In the genomic region with DNA sequence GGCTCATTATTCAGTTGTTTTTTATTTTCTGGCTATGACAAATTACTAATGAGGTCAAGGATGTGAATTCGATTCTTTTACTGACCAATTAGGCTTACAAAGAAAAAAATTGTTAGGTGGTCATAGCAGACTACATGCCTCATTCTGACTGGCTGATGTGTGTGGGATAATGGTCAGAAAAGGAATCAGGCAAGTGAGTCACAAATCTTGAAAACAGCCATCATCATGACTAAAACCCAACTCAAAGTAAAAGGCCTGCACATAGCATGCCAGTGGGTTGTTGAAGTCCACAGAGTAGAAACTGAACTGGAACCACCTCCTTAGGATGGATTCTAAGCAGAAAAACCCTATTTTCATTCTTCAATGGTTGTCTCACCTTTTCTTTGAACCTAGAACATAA, we compare ENCODE assay signal across 18 cellular contexts. TPM values are rescaled to one million over a fixed set of nuclear protein-coding genes. Genes with fewer than 3 reads are reported as not detected.
DNase-seq lines count a peak whose midpoint lies in the region; ATAC-seq and TF ChIP-seq lines count a peak whose summit lies in the region.
"Had no signal": no experiment of that assay in that cellular context is flagged by ENCODE, and none has a peak within 500 bp of the region (broad histone marks: within the 10 kb centered on the region; RNA-seq: fewer than 3 reads in every experiment).

No MANE protein-coding gene starts in this region.

- no peak overlapping the region for H2BK20ac ChIP-seq in IMR-90 (ENCODE audit: low read depth, low read length)

- H3K9me3 ChIP-seq in IMR-90 (ENCODE audit: control insufficient read depth, insufficient read depth, low read length) (no peaks in the 10 kb centered on the region), mesodermal cell (ENCODE audit: control insufficient read depth, low read length) (no peaks in the 10 kb centered on the region), MM.1S (replicated peaks; ENCODE audit: insufficient read depth, low read length) (no peaks in the 10 kb centered on the region)
- H3K9me3 ChIP-seq: pancreas had no signal

- H3K79me1 ChIP-seq in IMR-90 (ENCODE audit: low read depth in 1 of 2, low read length in 2 of 2), result no peaks in the 10 kb centered on the region

- in situ Hi-C loops in IMR-90 (cut with MboI; ENCODE audit: low sequenced_read_pairs), result no loop called here

- no peak overlapping the region for H2BK120ac ChIP-seq in IMR-90 (ENCODE audit: low read depth, low read length)

- H2BK15ac ChIP-seq in IMR-90 (ENCODE audit: low read depth, low read length), result no peak overlapping the region

- H2BK5ac ChIP-seq in IMR-90 (ENCODE audit: low read depth, low read length, poor library complexity, severe bottlenecking), result peak overlapping the region; percentile 1

- H2AFZ ChIP-seq in IMR-90 (replicated peaks; ENCODE audit: low read length, poor library complexity), result no peak overlapping the region
- no peak overlapping the region for H2AFZ ChIP-seq in MM.1S (ENCODE audit: low read length)

- POLR2A ChIA-PET in BJ (lab: Charles Lee) (no interaction called here), IMR-90 (lab: Charles Lee; ENCODE audit: unreplicated experiment) (no interaction called here)

- no peak for TF ChIP-seq POLR2A in IMR-90 (IDR thresholded peaks at IDR 0.05; ENCODE audit: low read depth, low read length)

- no peaks in the 10 kb centered on the region for H3F3A ChIP-seq in MM.1S (ENCODE audit: insufficient read depth, low read length)

- no peak overlapping the region for H4K5ac ChIP-seq in IMR-90 (ENCODE audit: low read depth, low read length)

- no peak overlapping the region for H4K8ac ChIP-seq in IMR-90 (ENCODE audit: low read depth in 2 of 2, low read length in 2 of 2)

- TF ChIP-seq CTCF in BJ (IDR thresholded peaks at IDR 0.05; ENCODE audit: insufficient read depth, low read depth, low read length) (no peak), IMR-90 (conservative IDR thresholded peaks at IDR 0.05; ENCODE audit: low read depth, low read length) (no peak), choroid plexus epithelial cell (conservative IDR thresholded peaks at IDR 0.05; ENCODE audit: low read depth, low read length) (no peak), MM.1S (IDR thresholded peaks at IDR 0.05; ENCODE audit: low read length) (no peak)

- dilution Hi-C loops in IMR-90 (cut with HindIII; ENCODE audit: low sequenced_read_pairs, unreplicated experiment), result no loop called here

- H3K36me3 ChIP-seq in BJ (ENCODE audit: control insufficient read depth, insufficient read depth, low read length) (peaks cover 2% of the 10 kb centered on the region; the same call in 1 of the 2 replicates), IMR-90 (ENCODE audit: control insufficient read depth, insufficient read depth, low read length) (no peaks in the 10 kb centered on the region), mesodermal cell (ENCODE audit: control insufficient read depth, insufficient read depth, low read length) (peaks cover 20% of the 10 kb centered on the region), MM.1S (replicated peaks; ENCODE audit: insufficient read depth, low read length) (no peaks in the 10 kb centered on the region)
- H3K36me3 ChIP-seq: cardiac muscle cell, pancreas had no signal

- intact Hi-C loops in IMR-90 (cut with micrococcal nuclease), result no loop called here

- no peak for TF ChIP-seq RAD21 in IMR-90 (IDR thresholded peaks at IDR 0.05; ENCODE audit: low read length)

- no peaks in the 10 kb centered on the region for H4K20me1 ChIP-seq in IMR-90 (ENCODE audit: insufficient read depth, low read length)
- no peaks in the 10 kb centered on the region for H4K20me1 ChIP-seq in MM.1S (ENCODE audit: insufficient read depth, low read length)

- no peak overlapping the region for H3K23ac ChIP-seq in IMR-90 (ENCODE audit: low read depth, low read length)

- H2AK5ac ChIP-seq in IMR-90 (ENCODE audit: low read depth, low read length), result no peak overlapping the region

- H3K9me2 ChIP-seq in MM.1S (replicated peaks; ENCODE audit: insufficient read depth, low read length), result no peaks in the 10 kb centered on the region

- CTCF ChIA-PET in BJ (lab: Yijun Ruan, JAX), result no interaction called here
- CTCF ChIA-PET in IMR-90 (lab: Yijun Ruan, JAX), result no interaction called here

- no TSS peak for BruUV-seq in IMR-90 (replicated peaks; lab: Mats Ljungman, UMichigan)

- H3K4me2 ChIP-seq in IMR-90 (ENCODE audit: low read depth, low read length), result no peak overlapping the region
- no peak overlapping the region for H3K4me2 ChIP-seq in MM.1S (ENCODE audit: low read depth, low read length)

- H3K9me1 ChIP-seq in IMR-90 (ENCODE audit: insufficient read depth, low read length), result no peaks in the 10 kb centered on the region

- WGBS in IMR-90 (ENCODE audit: extremely low coverage in 2 of 2, insufficient read length in 1 of 2), 2 experiments, result no CpG with 5 or more reads among the region's 1 CpG
- WGBS in mesodermal cell (ENCODE audit: insufficient coverage in 2 of 2), 2 experiments, result no CpG with 5 or more reads among the region's 1 CpG

- ATAC-seq in IMR-90 (ENCODE audit: low read depth), result peak; percentile 92
- ATAC-seq in HG03520 (IDR thresholded peaks at IDR 0.05; ENCODE audit: unreplicated experiment), result no peak
- ATAC-seq: pancreas had no signal

- H3K4me1 ChIP-seq in IMR-90 (ENCODE audit: control insufficient read depth, insufficient read depth, low read length), result no peaks in the 10 kb centered on the region; the same call in 1 of the 2 replicates
- H3K4me1 ChIP-seq in mesodermal cell (ENCODE audit: control insufficient read depth, insufficient read depth, low read length, poor library complexity, severe bottlenecking), result no peaks in the 10 kb centered on the region
- H3K4me1 ChIP-seq in MM.1S (ENCODE audit: low read length), result no peaks in the 10 kb centered on the region
- H3K4me1 ChIP-seq: pancreas had no signal

- H3K18ac ChIP-seq in IMR-90 (ENCODE audit: low read depth, low read length), result no peak overlapping the region

- H3K27me3 ChIP-seq in BJ (ENCODE audit: control insufficient read depth, insufficient read depth, low read length), result no peaks in the 10 kb centered on the region
- no peaks in the 10 kb centered on the region for H3K27me3 ChIP-seq in IMR-90 (ENCODE audit: control insufficient read depth, insufficient read depth, low read length)
- H3K27me3 ChIP-seq in MM.1S (replicated peaks; ENCODE audit: insufficient read depth, low read length), result no peaks in the 10 kb centered on the region
- H3K27me3 ChIP-seq: cardiac muscle cell, pancreas had no signal

- H3K27ac ChIP-seq in IMR-90 (ENCODE audit: insufficient read depth, low read length) (no peak overlapping the region), mesodermal cell (ENCODE audit: low read depth, low read length, severe bottlenecking) (peak overlapping the region; percentile 47), MM.1S (ENCODE audit: low read length) (no peak overlapping the region)
- H3K27ac ChIP-seq: cardiac muscle cell, HL-60, pancreas, VCaP had no signal

- no peak overlapping the region for H3K9ac ChIP-seq in IMR-90 (ENCODE audit: low read depth, low read length)
- H3K9ac ChIP-seq in MM.1S (ENCODE audit: low read length), result no peak overlapping the region

- peak; percentile 63 for DNase-seq in BJ (ENCODE audit: low read depth)
- DNase-seq in IMR-90, result peak; percentile 93
- peak; percentile 39 for DNase-seq in choroid plexus epithelial cell (ENCODE audit: low read depth)
- DNase-seq in MM.1S, result no peak
- no peak for DNase-seq in T-helper 9 cell
- DNase-seq in DMS114 treated with DMSO at 0.1 percent for 48 hours (lab: John Stamatoyannopoulos, UW; ENCODE audit: unreplicated experiment), result no peak
- DNase-seq: activated naive CD4-positive, alpha-beta T cell treated with Interleukin-2 at 50 U/mL for 16 hours; effector memory CD4-positive, alpha-beta T cell; kidney; NCI-H187; NCI-H526; pancreas; stimulated activated CD4-positive, alpha-beta T cell treated with anti-CD3 and anti-CD28 coated beads, Interleukin-12 subunit alpha, Interleukin-12 subunit beta, amount 100 ng/mL, for 4 hours had no signal

- H3K79me2 ChIP-seq in MM.1S (ENCODE audit: low read length), result no peaks in the 10 kb centered on the region

- no peak overlapping the region for H3K56ac ChIP-seq in IMR-90 (ENCODE audit: extremely low read depth, insufficient read depth, low read length)

- no peak overlapping the region for H4K91ac ChIP-seq in IMR-90 (ENCODE audit: insufficient read depth, low read depth, low read length)

- H3K14ac ChIP-seq in IMR-90 (replicated peaks; ENCODE audit: low read depth, low read length), result no peak overlapping the region

- H3K4me3 ChIP-seq in BJ (ENCODE audit: low read depth, low read length) (no peak overlapping the region), IMR-90 (ENCODE audit: insufficient read depth, low read depth, low read length) (no peak overlapping the region), choroid plexus epithelial cell (ENCODE audit: low read depth, low read length) (no peak overlapping the region), mesodermal cell (ENCODE audit: extremely low read depth, insufficient read depth, low read length, poor library complexity, severe bottlenecking) (no peak overlapping the region), MM.1S (ENCODE audit: low read length) (no peak overlapping the region)
- H3K4me3 ChIP-seq: cardiac muscle cell, pancreas had no signal

- H2AK9ac ChIP-seq in IMR-90 (replicated peaks; ENCODE audit: low read depth, low read length, poor library complexity), result no peak overlapping the region

- H3K4ac ChIP-seq in IMR-90 (ENCODE audit: low read depth, low read length), result no peak overlapping the region

TF ChIP-seq in IMR-90, 13 proteins besides CTCF, POLR2A, EP300 and RAD21 (continues in another document):
- TF ChIP-seq RCOR1 (IDR thresholded peaks at IDR 0.05; ENCODE audit: insufficient replicate concordance, low read length) (no peak), MAZ (IDR thresholded peaks at IDR 0.05; ENCODE audit: borderline replicate concordance, low read depth, low read length) (no peak), FOS (IDR thresholded peaks at IDR 0.05; ENCODE audit: low read depth, low read length) (peak; percentile 37; the same call in 1 of the 2 replicates)

RNA-seq across cellular contexts. Expression of a gene that starts 8.6 kb away (rescaled TPM):
- 5.0 and 8.3 TPM in 2 replicates for polyA plus RNA-seq in BJ (2011; rRNA removed)
- polyA minus RNA-seq in BJ (2011; rRNA and poly(A)+ RNA removed), result 6.7 and 8.3 TPM in 2 replicates
- 10.4 and 18.3 TPM in 2 replicates for total RNA-seq in IMR-90 (2012; rRNA removed)
- polyA plus RNA-seq in IMR-90 (2012; rRNA removed), result 7.0 and 7.3 TPM in 2 replicates
- polyA plus RNA-seq in IMR-90 (2012; cell fraction: cytosol; rRNA removed), result 1.2 and 1.5 TPM in 2 replicates
- polyA plus RNA-seq in IMR-90 (2012; cell fraction: nucleus; rRNA removed; ENCODE audit: low replicate concordance), result 1.4 and 9.8 TPM in 2 replicates
- 8.5 TPM for polyA plus RNA-seq in mesodermal cell (2013, experiment 1 of 2)
- polyA plus RNA-seq in mesodermal cell (2013, experiment 2 of 2), result 9.4 TPM

RNA-seq across cellular contexts. Expression of a gene that starts 8.9 kb away (rescaled TPM):
- polyA plus RNA-seq in BJ (2011; rRNA removed) (86.3 and 95.2 TPM in 2 replicates), IMR-90 (2012; rRNA removed) (57.4 and 70.3 TPM in 2 replicates)
- polyA minus RNA-seq in BJ (2011; rRNA and poly(A)+ RNA removed), result 76.8 and 85.3 TPM in 2 replicates
- 121 and 132 TPM in 2 replicates for total RNA-seq in IMR-90 (2012; rRNA removed)
- polyA plus RNA-seq in IMR-90 (2012; cell fraction: cytosol; rRNA removed), result 23.4 and 33.2 TPM in 2 replicates
- polyA plus RNA-seq in IMR-90 (2012; cell fraction: nucleus; rRNA removed; ENCODE audit: low replicate concordance), result 7.1 and 28.7 TPM in 2 replicates
- 70.8 TPM for polyA plus RNA-seq in mesodermal cell (2013, experiment 1 of 2)
- polyA plus RNA-seq in mesodermal cell (2013, experiment 2 of 2), result 63.8 TPM

Comparison
In these comparisons a context has a peak if more than half of its experiments do, and no peak if none do; other contexts are left out.
1. DNase-seq: peak in BJ (single experiment), IMR-90 (single experiment) and choroid plexus epithelial cell (single experiment); none in MM.1S (single experiment), T-helper 9 cell (single experiment) and DMS114 treated with DMSO at 0.1 percent for 48 hours (single experiment).